In the genomic region with DNA sequence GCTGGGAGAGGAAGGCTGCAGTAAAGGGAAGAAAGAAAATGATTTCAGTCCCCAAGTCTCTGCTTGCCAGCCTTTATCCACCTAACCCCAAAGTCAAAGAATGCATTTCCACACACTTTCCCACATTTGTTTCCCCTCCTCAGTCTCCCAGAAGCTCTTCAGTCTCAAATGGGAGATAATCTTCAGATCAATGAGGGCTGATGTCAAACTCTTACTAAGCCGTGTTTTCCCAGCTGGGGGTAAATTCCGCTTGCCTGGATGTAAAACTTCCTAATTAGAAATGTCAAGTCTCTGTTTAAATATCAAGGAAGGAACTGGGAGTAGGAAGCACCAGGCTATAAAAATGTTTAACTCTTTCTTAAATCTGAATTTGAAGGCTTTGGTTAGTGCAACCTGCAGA, we compare ENCODE assay signal across 30 cellular contexts.
"Had no signal": no experiment of that assay in that cellular context is flagged by ENCODE, and none has a peak within 500 bp of the region (broad histone marks: within the 10 kb centered on the region; RNA-seq: fewer than 3 reads in every experiment).

No MANE protein-coding gene starts in this region.

- H3K36me3 Mint-ChIP-seq: activated naive CD8-positive, alpha-beta T cell; brain; stimulated activated memory B cell treated with anti-CD40 and anti-IgM and Interleukin-4, amounts not matched to agents 10 μg/mL and 1 μg/mL and 100 μg/mL, for 72 hours; T-cell had no signal

- H3K27ac ChIP-seq: cardiac muscle cell, coronary artery, dorsolateral prefrontal cortex, gastrocnemius medialis, neutrophil, ovary, prostate gland, sigmoid colon, stomach, thyroid gland, upper lobe of right lung had no signal

- H3K27ac Mint-ChIP-seq: activated naive CD8-positive, alpha-beta T cell; naive thymus-derived CD8-positive, alpha-beta T cell; stimulated activated memory B cell treated with anti-CD40 and anti-IgM and Interleukin-4, amounts not matched to agents 10 μg/mL and 1 μg/mL and 100 μg/mL, for 72 hours; T-cell; T-helper 2 cell treated with Interferon-gamma antibody and Interleukin-4, amounts not matched to agents 5 μg/mL and 100 μg/mL, for 36 hours had no signal

- H3K4me1 ChIP-seq: gastrocnemius medialis, prostate gland, sigmoid colon, stomach, thyroid gland, upper lobe of right lung had no signal

- H3K27me3 Mint-ChIP-seq: activated naive CD8-positive, alpha-beta T cell; brain; naive thymus-derived CD8-positive, alpha-beta T cell; stimulated activated memory B cell treated with anti-CD40 and anti-IgM and Interleukin-4, amounts not matched to agents 10 μg/mL and 1 μg/mL and 100 μg/mL, for 72 hours; T-cell had no signal

- H3K27me3 ChIP-seq: cardiac muscle cell, gastrocnemius medialis, neutrophil, ovary, sigmoid colon, stomach, thyroid gland, upper lobe of right lung had no signal

- H3K9me3 ChIP-seq: neutrophil, prostate gland, sigmoid colon, thyroid gland, upper lobe of right lung had no signal

- H3K4me3 ChIP-seq: cardiac muscle cell, coronary artery, dorsolateral prefrontal cortex, gastrocnemius medialis, ovary, prostate gland, sigmoid colon, stomach, thyroid gland, upper lobe of right lung had no signal

- H3K9me3 Mint-ChIP-seq: stimulated activated memory B cell treated with anti-CD40 and anti-IgM and Interleukin-4, amounts not matched to agents 10 μg/mL and 1 μg/mL and 100 μg/mL, for 72 hours; T-helper 2 cell treated with Interferon-gamma antibody and Interleukin-4, amounts not matched to agents 5 μg/mL and 100 μg/mL, for 36 hours had no signal

- DNase-seq: activated CD4-positive, alpha-beta T cell treated with anti-CD3 and anti-CD28 coated beads for 4 hours; activated CD4-positive, alpha-beta T cell treated with anti-CD3 and anti-CD28 coated beads, Interleukin-2, amount 50 U/mL, for 48 hours; activated CD8-positive, alpha-beta memory T cell treated with anti-CD3 and anti-CD28 coated beads for 24 hours; activated effector memory CD4-positive, alpha-beta T cell treated with Interleukin-2 at 50 U/mL for 16 hours; activated naive CD4-positive, alpha-beta T cell treated with Interleukin-2 at 50 U/mL for 16 hours; aorta; cerebellar nuclear complex; dorsolateral prefrontal cortex; effector memory CD4-positive, alpha-beta T cell; erythroblast; gastrocnemius medialis; glutamatergic neuron; naive thymus-derived CD8-positive, alpha-beta T cell; ovary; retina; sigmoid colon; small intestine; stimulated activated CD4-positive, alpha-beta T cell treated with anti-CD3 and anti-CD28 coated beads, Interleukin-4, amount 100 ng/mL, for 24 hours; stomach; T-cell; thyroid gland; upper lobe of right lung had no signal

- H3K4me1 Mint-ChIP-seq: naive thymus-derived CD8-positive, alpha-beta T cell; stimulated activated memory B cell treated with anti-CD40 and anti-IgM and Interleukin-4, amounts not matched to agents 10 μg/mL and 1 μg/mL and 100 μg/mL, for 72 hours; T-cell had no signal

- H3K4me3 Mint-ChIP-seq: activated naive CD8-positive, alpha-beta T cell; brain; naive thymus-derived CD8-positive, alpha-beta T cell; stimulated activated memory B cell treated with anti-CD40 and anti-IgM and Interleukin-4, amounts not matched to agents 10 μg/mL and 1 μg/mL and 100 μg/mL, for 72 hours; T-cell; T-helper 2 cell treated with Interferon-gamma antibody and Interleukin-4, amounts not matched to agents 5 μg/mL and 100 μg/mL, for 36 hours had no signal

- H3K36me3 ChIP-seq: cardiac muscle cell, gastrocnemius medialis, neutrophil, ovary, prostate gland, sigmoid colon, stomach, thyroid gland, upper lobe of right lung had no signal

- ATAC-seq: gastrocnemius medialis; naive thymus-derived CD8-positive, alpha-beta T cell; stimulated activated memory B cell treated with anti-CD40 and anti-IgM and Interleukin-4, amounts not matched to agents 10 μg/mL and 1 μg/mL and 100 μg/mL, for 72 hours; T-cell; upper lobe of right lung had no signal
